ENCODE assay signal across 30 cellular contexts in the genomic region with DNA sequence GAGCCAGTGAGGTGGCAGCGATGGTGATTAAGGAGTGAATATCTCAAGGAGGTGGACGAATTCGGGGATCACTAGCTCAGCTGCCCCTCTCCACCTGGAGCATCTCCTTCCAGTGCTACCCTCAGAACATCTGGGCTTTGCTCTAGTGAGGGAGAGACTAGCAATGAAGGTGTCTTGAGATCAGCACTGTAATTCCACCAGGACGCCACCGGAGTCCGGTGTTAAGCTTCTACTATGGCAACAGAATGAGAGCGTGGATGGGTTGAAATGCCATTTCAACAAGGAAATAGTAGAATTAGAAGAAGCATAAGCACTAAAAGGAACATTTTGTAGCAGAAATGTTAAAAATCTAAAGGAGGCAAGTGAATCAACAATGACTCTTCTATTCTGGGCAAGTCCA.
DNase-seq lines count a peak whose midpoint lies in the region; ATAC-seq and TF ChIP-seq lines count a peak whose summit lies in the region.
"Had no signal": no experiment of that assay in that cellular context is flagged by ENCODE, and none has a peak within 500 bp of the region (broad histone marks: within the 10 kb centered on the region; RNA-seq: fewer than 3 reads in every experiment).

No MANE protein-coding gene starts in this region.

- H3K9me3 ChIP-seq in IMR-90 (ENCODE audit: control insufficient read depth, insufficient read depth, low read length) (no peaks in the 10 kb centered on the region), thoracic aorta (no peaks in the 10 kb centered on the region)
- H3K9me3 ChIP-seq in CD8-positive, alpha-beta memory T cell (ENCODE audit: low read length) = no peaks in the 10 kb centered on the region
- H3K9me3 ChIP-seq: heart right ventricle, pancreas, right atrium auricular region, testis had no signal

- no peak overlapping the region for H4K5ac ChIP-seq in IMR-90 (ENCODE audit: low read depth, low read length)

- H3K79me2 ChIP-seq in GM23338 (replicated peaks; ENCODE audit: insufficient read depth) = no peaks in the 10 kb centered on the region

- peaks cover 4% of the 10 kb centered on the region; the same call in 1 of the 2 replicates for H3K9me2 ChIP-seq in GM23338 (ENCODE audit: insufficient read depth)

- peak; percentile 83 for ATAC-seq in GM23338
- ATAC-seq in IMR-90 (ENCODE audit: low read depth) = no peak
- no peak for ATAC-seq in thoracic aorta (ENCODE audit: insufficient number of reproducible peaks, low FRiP score, low read depth)
- ATAC-seq: activated CD8-positive, alpha-beta T cell treated with anti-CD3 and anti-CD28 coated beads, Interleukin-2, amount 10 ng/mL, durations not matched to agents 7 days and 5 days; activated naive CD8-positive, alpha-beta T cell treated with anti-CD3 and anti-CD28 coated beads, Interleukin-2, amount 50 U/mL, for 24 hours; K562; natural killer cell treated with Interleukin-12 subunit alpha and Interleukin-12 subunit beta and Interleukin-15 and Interleukin-18, amount 100 ng/mL, for 72 hours; pancreas had no signal

- no peak overlapping the region for H3K27ac Mint-ChIP-seq in GM23338
- H3K27ac Mint-ChIP-seq in CD8-positive, alpha-beta memory T cell = no peak overlapping the region
- H3K27ac Mint-ChIP-seq: activated CD8-positive, alpha-beta T cell treated with anti-CD3 and anti-CD28 coated beads, Interleukin-2, amount 10 ng/mL, durations not matched to agents 7 days and 5 days; activated naive CD8-positive, alpha-beta T cell treated with anti-CD3 and anti-CD28 coated beads, Interleukin-2, amount 50 U/mL, for 24 hours; brain; natural killer cell treated with Interleukin-12 subunit alpha and Interleukin-12 subunit beta and Interleukin-15 and Interleukin-18, amount 100 ng/mL, for 72 hours had no signal

- H4K20me1 ChIP-seq in GM23338 (replicated peaks; ENCODE audit: insufficient read depth) (no peaks in the 10 kb centered on the region), IMR-90 (ENCODE audit: insufficient read depth, low read length) (peaks cover 14% of the 10 kb centered on the region; the same call in 1 of the 2 replicates)

- H2BK20ac ChIP-seq in IMR-90 (ENCODE audit: low read depth, low read length) = no peak overlapping the region

- H3K4me1 Mint-ChIP-seq in GM23338 = peaks cover 15% of the 10 kb centered on the region
- no peaks in the 10 kb centered on the region for H3K4me1 Mint-ChIP-seq in CD8-positive, alpha-beta memory T cell
- H3K4me1 Mint-ChIP-seq: activated naive CD8-positive, alpha-beta T cell treated with anti-CD3 and anti-CD28 coated beads, Interleukin-2, amount 50 U/mL, for 24 hours had no signal

- no peak overlapping the region for H3K18ac ChIP-seq in IMR-90 (ENCODE audit: low read depth, low read length)

- H3K14ac ChIP-seq in IMR-90 (replicated peaks; ENCODE audit: low read depth, low read length) = no peak overlapping the region

- in situ Hi-C loops in IMR-90 (cut with MboI; ENCODE audit: low sequenced_read_pairs) = no loop called here

- peak overlapping the region; percentile 28; the same call in 1 of the 2 replicates for H4K91ac ChIP-seq in IMR-90 (ENCODE audit: insufficient read depth, low read depth, low read length)

- peaks cover 53 to 93% of the 10 kb centered on the region in 2 experiments for H3K79me1 ChIP-seq in IMR-90 (ENCODE audit: low read depth in 1 of 2, low read length in 2 of 2)

- no peak overlapping the region for H3K4ac ChIP-seq in IMR-90 (ENCODE audit: low read depth, low read length)

- H3K4me3 ChIP-seq in GM23338 = no peak overlapping the region
- H3K4me3 ChIP-seq in IMR-90 (ENCODE audit: insufficient read depth, low read depth, low read length) = no peak overlapping the region
- H3K4me3 ChIP-seq in epithelial cell of proximal tubule (ENCODE audit: low read depth, low read length) = no peak overlapping the region
- H3K4me3 ChIP-seq in thoracic aorta = no peak overlapping the region
- no peak overlapping the region for H3K4me3 ChIP-seq in CD8-positive, alpha-beta memory T cell (ENCODE audit: low read length)
- H3K4me3 ChIP-seq: heart right ventricle, K562, pancreas, right atrium auricular region, testis had no signal

- H3K27ac ChIP-seq in GM23338 (ENCODE audit: low read depth) (no peak overlapping the region), IMR-90 (ENCODE audit: insufficient read depth, low read length) (no peak overlapping the region; the same call in 1 of the 2 replicates), thoracic aorta (peak overlapping the region; percentile 24 to 27)
- no peak overlapping the region for H3K27ac ChIP-seq in CD8-positive, alpha-beta memory T cell (ENCODE audit: low read depth, low read length)
- H3K27ac ChIP-seq: pancreas, right atrium auricular region, testis had no signal

- no peak overlapping the region for H2BK120ac ChIP-seq in IMR-90 (ENCODE audit: low read depth, low read length)

- H3K4me1 ChIP-seq in GM23338 (ENCODE audit: insufficient read depth) = no peaks in the 10 kb centered on the region
- H3K4me1 ChIP-seq in IMR-90 (ENCODE audit: control insufficient read depth, insufficient read depth, low read length) = peaks cover 39% of the 10 kb centered on the region
- peaks cover 19 to 71% of the 10 kb centered on the region in 2 donors for H3K4me1 ChIP-seq in thoracic aorta (ENCODE audit: control insufficient read depth in 1 of 2, low read depth in 2 of 2)
- no peaks in the 10 kb centered on the region for H3K4me1 ChIP-seq in CD8-positive, alpha-beta memory T cell (ENCODE audit: insufficient read depth, low read length)
- H3K4me1 ChIP-seq: pancreas had no signal

- TF ChIP-seq RAD21 in IMR-90 (IDR thresholded peaks at IDR 0.05; ENCODE audit: low read length) = peak; percentile 30; the same call in 1 of the 2 replicates

- no peaks in the 10 kb centered on the region for H3K9me3 Mint-ChIP-seq in GM23338
- peaks cover 0 to 2% (median 0%) of the 10 kb centered on the region in 5 donors for H3K9me3 Mint-ChIP-seq in CD8-positive, alpha-beta memory T cell
- H3K9me3 Mint-ChIP-seq: activated naive CD8-positive, alpha-beta T cell treated with anti-CD3 and anti-CD28 coated beads, Interleukin-2, amount 50 U/mL, for 24 hours; brain; natural killer cell treated with Interleukin-12 subunit alpha and Interleukin-12 subunit beta and Interleukin-15 and Interleukin-18, amount 100 ng/mL, for 72 hours had no signal

- no peak overlapping the region for H3K4me3 Mint-ChIP-seq in GM23338
- H3K4me3 Mint-ChIP-seq in CD8-positive, alpha-beta memory T cell = no peak overlapping the region
- H3K4me3 Mint-ChIP-seq: activated CD8-positive, alpha-beta T cell treated with anti-CD3 and anti-CD28 coated beads, Interleukin-2, amount 10 ng/mL, durations not matched to agents 7 days and 5 days; activated naive CD8-positive, alpha-beta T cell treated with anti-CD3 and anti-CD28 coated beads, Interleukin-2, amount 50 U/mL, for 24 hours; brain; natural killer cell treated with Interleukin-12 subunit alpha and Interleukin-12 subunit beta and Interleukin-15 and Interleukin-18, amount 100 ng/mL, for 72 hours had no signal

- no peaks in the 10 kb centered on the region for H3F3A ChIP-seq in GM23338 (replicated peaks; ENCODE audit: low read depth)

- no peak overlapping the region for H3K56ac ChIP-seq in IMR-90 (ENCODE audit: extremely low read depth, insufficient read depth, low read length)

- H2AK5ac ChIP-seq in IMR-90 (ENCODE audit: low read depth, low read length) = peak overlapping the region; percentile 1; the same call in 1 of the 2 replicates

- TF ChIP-seq CTCF in GM23338 (conservative IDR thresholded peaks at IDR 0.05; ENCODE audit: low read depth in 2 of 2) = peak; percentile 39
- peak; percentile 29 for TF ChIP-seq CTCF in IMR-90 (conservative IDR thresholded peaks at IDR 0.05; ENCODE audit: low read depth, low read length)
- peak; percentile 25 for TF ChIP-seq CTCF in epithelial cell of proximal tubule (conservative IDR thresholded peaks at IDR 0.05; ENCODE audit: low read depth, low read length)
- peak; percentile 7 for TF ChIP-seq CTCF in thoracic aorta (IDR thresholded peaks at IDR 0.05)

- CTCF ChIA-PET in IMR-90 (lab: Yijun Ruan, JAX) = no interaction called here
- CTCF ChIA-PET in CD8-positive, alpha-beta memory T cell (lab: Charles Lee) = no interaction called here

- no peak overlapping the region for H2BK15ac ChIP-seq in IMR-90 (ENCODE audit: low read depth, low read length)

- no peaks in the 10 kb centered on the region for H3K27me3 ChIP-seq in GM23338 (ENCODE audit: insufficient read depth)
- no peaks in the 10 kb centered on the region for H3K27me3 ChIP-seq in IMR-90 (ENCODE audit: control insufficient read depth, insufficient read depth, low read length)
- no peaks in the 10 kb centered on the region for H3K27me3 ChIP-seq in thoracic aorta (replicated peaks; ENCODE audit: insufficient read depth)
- H3K27me3 ChIP-seq in CD8-positive, alpha-beta memory T cell (ENCODE audit: insufficient read depth, low read length, poor library complexity, severe bottlenecking) = no peaks in the 10 kb centered on the region
- H3K27me3 ChIP-seq: heart right ventricle, right atrium auricular region, testis had no signal

- POLR2A ChIA-PET in IMR-90 (lab: Charles Lee; ENCODE audit: unreplicated experiment) = interaction anchor here (0.5 kb wide), 1 partner anchor 13 kb away, joined by 12 read pairs; no protein-coding TSS in a partner anchor
- POLR2A ChIA-PET in CD8-positive, alpha-beta memory T cell (lab: Charles Lee) = no interaction called here

- intact Hi-C loops in IMR-90 (cut with micrococcal nuclease) = no loop called here

- H3K36me3 ChIP-seq in GM23338 (ENCODE audit: insufficient read depth) (no peaks in the 10 kb centered on the region), IMR-90 (ENCODE audit: control insufficient read depth, insufficient read depth, low read length) (peaks cover 26% of the 10 kb centered on the region), thoracic aorta (no peaks in the 10 kb centered on the region)
- H3K36me3 ChIP-seq in CD8-positive, alpha-beta memory T cell (ENCODE audit: insufficient read depth, low read length) = no peaks in the 10 kb centered on the region
- H3K36me3 ChIP-seq: heart right ventricle, pancreas, right atrium auricular region had no signal

- no TSS peak for BruUV-seq in IMR-90 (replicated peaks; lab: Mats Ljungman, UMichigan)

- H3K4me2 ChIP-seq in GM23338 = no peak overlapping the region
- no peak overlapping the region for H3K4me2 ChIP-seq in IMR-90 (ENCODE audit: low read depth, low read length)

- no peaks in the 10 kb centered on the region for H3K36me3 Mint-ChIP-seq in GM23338 (ENCODE audit: low read depth)
- H3K36me3 Mint-ChIP-seq in CD8-positive, alpha-beta memory T cell = no peaks in the 10 kb centered on the region
- H3K36me3 Mint-ChIP-seq: brain; natural killer cell treated with Interleukin-12 subunit alpha and Interleukin-12 subunit beta and Interleukin-15 and Interleukin-18, amount 100 ng/mL, for 72 hours had no signal

- H3K9me1 ChIP-seq in IMR-90 (ENCODE audit: insufficient read depth, low read length) = peaks cover 57% of the 10 kb centered on the region

- H3K27me3 Mint-ChIP-seq in GM23338 (ENCODE audit: insufficient read depth, low read depth, poor library complexity) = peaks cover 2% of the 10 kb centered on the region
- H3K27me3 Mint-ChIP-seq in CD8-positive, alpha-beta memory T cell = peaks cover 2 to 5% of the 10 kb centered on the region in 2 donors
- H3K27me3 Mint-ChIP-seq: activated naive CD8-positive, alpha-beta T cell treated with anti-CD3 and anti-CD28 coated beads, Interleukin-2, amount 50 U/mL, for 24 hours; brain had no signal

- dilution Hi-C loops in IMR-90 (cut with HindIII; ENCODE audit: low sequenced_read_pairs, unreplicated experiment) = no loop called here

- no CpG with 5 or more reads among the region's 7 CpGs for WGBS in IMR-90 (ENCODE audit: extremely low coverage in 2 of 2, insufficient read length in 1 of 2), 2 experiments

- no peak overlapping the region for H2BK5ac ChIP-seq in IMR-90 (ENCODE audit: low read depth, low read length, poor library complexity, severe bottlenecking)

- TF ChIP-seq POLR2A in IMR-90 (IDR thresholded peaks at IDR 0.05; ENCODE audit: low read depth, low read length) = no peak

- H3K23ac ChIP-seq in IMR-90 (ENCODE audit: low read depth, low read length) = no peak overlapping the region

- H3K9ac ChIP-seq in IMR-90 (ENCODE audit: low read depth, low read length) = no peak overlapping the region

- H2AK9ac ChIP-seq in IMR-90 (replicated peaks; ENCODE audit: low read depth, low read length, poor library complexity) = no peak overlapping the region

- peak; percentile 40 for DNase-seq in GM23338 (ENCODE audit: low spot score)
- no peak for DNase-seq in IMR-90
- no peak for DNase-seq in epithelial cell of proximal tubule (ENCODE audit: low read depth)
- no peak for DNase-seq in thoracic aorta (ENCODE audit: low spot score)
- DNase-seq in activated naive CD4-positive, alpha-beta T cell treated with anti-CD3 and anti-CD28 coated beads, Interleukin-2, amount 50 U/mL, for 16 hours = no peak
- DNase-seq in SHP77 (lab: John Stamatoyannopoulos, UW) = no peak
- no peak for DNase-seq in CD8-positive, alpha-beta memory T cell
- DNase-seq: activated CD4-positive, alpha-beta T cell treated with anti-CD3 and anti-CD28 coated beads for 1 hour; activated CD8-positive, alpha-beta T cell treated with anti-CD3 and anti-CD28 coated beads, Interleukin-2, amount 10 ng/mL, durations not matched to agents 7 days and 5 days; activated effector memory CD4-positive, alpha-beta T cell treated with anti-CD3 and anti-CD28 coated beads, Interleukin-2, amount 50 U/mL, for 16 hours; activated naive CD8-positive, alpha-beta T cell treated with anti-CD3 and anti-CD28 coated beads, Interleukin-2, amount 50 U/mL, for 24 hours; COR-L47; effector CD8-positive, alpha-beta T cell; heart right ventricle; left ventricle myocardium superior; midbrain; MM.1S; NCI-H1417 treated with DMSO at 0.1 percent for 48 hours; NCI-H2081 treated with DMSO at 0.1 percent for 48 hours; NCI-H446 treated with DMSO at 0.1 percent for 48 hours; pancreas; SHP77 treated with DMSO at 0.1 percent for 48 hours; stimulated activated CD4-positive, alpha-beta T cell treated with anti-CD3 and anti-CD28 coated beads, Interleukin-12 subunit alpha, Interleukin-12 subunit beta, amount 100 ng/mL, for 4 hours; stimulated activated CD4-positive, alpha-beta T cell treated with anti-CD3 and anti-CD28 coated beads, Interleukin-4, amount 100 ng/mL, for 24 hours; stimulated activated naive CD4-positive, alpha-beta T cell; testis had no signal

- no peak overlapping the region; the same call in 1 of the 2 replicates for H2AFZ ChIP-seq in GM23338
- H2AFZ ChIP-seq in IMR-90 (replicated peaks; ENCODE audit: low read length, poor library complexity) = no peak overlapping the region

- no peak overlapping the region for H4K8ac ChIP-seq in IMR-90 (ENCODE audit: low read depth in 2 of 2, low read length in 2 of 2)

Comparison
In these comparisons a context has a peak if more than half of its experiments do, and no peak if none do; other contexts are left out.
1. H3K27ac ChIP-seq: peak in thoracic aorta (2 of 2); none in GM23338 (single experiment), IMR-90 (single experiment) and CD8-positive, alpha-beta memory T cell (single experiment).
2. Peak in every context shown above with its lines, with median percentiles within 50 percentile points of each other: CTCF ChIP-seq.